Comparison of ENCODE assay signal across 21 cellular contexts in genomic region chr13:60001892-60002291, GRCh38.
DNase-seq lines count a peak whose midpoint lies in the region; ATAC-seq, FAIRE-seq and TF ChIP-seq lines count a peak whose summit lies in the region.
"Had no signal": no experiment of that assay in that cellular context is flagged by ENCODE, and none has a peak within 500 bp of the region (broad histone marks: within the 10 kb centered on the region; RNA-seq: fewer than 3 reads in every experiment).

No MANE protein-coding gene starts in this region.

- H3K4me1 ChIP-seq in HepG2 (ENCODE audit: insufficient read depth, low read length) (peaks cover 9% of the 10 kb centered on the region), right lobe of liver (no peaks in the 10 kb centered on the region), mammary epithelial cell (ENCODE audit: insufficient read depth, low read length) (peaks cover 18% of the 10 kb centered on the region), lower lobe of right lung (no peaks in the 10 kb centered on the region)

- dilution Hi-C loops in mammary epithelial cell (cut with HindIII; ENCODE audit: low sequenced_read_pairs): no loop called here

- POLR2A ChIA-PET in HepG2 (lab: Yijun Ruan, JAX): no interaction called here

- TF ChIP-seq RAD21 in HepG2 (CRISPR knock-in tag; IDR thresholded peaks at IDR 0.05): no peak

- H3K36me3 ChIP-seq in HepG2 (replicated peaks in 1 of 2; ENCODE audit: control insufficient read depth in 1 of 2, insufficient read depth in 2 of 2, low read length in 2 of 2): 0 out of 5 replicates have a peak, but pooled peaks cover 0 to 2% of the 10 kb centered on the region in 2 experiments
- H3K36me3 ChIP-seq in right lobe of liver: no peaks in the 10 kb centered on the region
- H3K36me3 ChIP-seq in mammary epithelial cell (ENCODE audit: insufficient read depth, low read length): no peaks in the 10 kb centered on the region
- H3K36me3 ChIP-seq in lower lobe of right lung: no peaks in the 10 kb centered on the region

- DNase-seq in HepG2 (ENCODE audit: low spot score) (no peak), right lobe of liver (no peak), mammary epithelial cell (peak; percentile 50), sciatic nerve (ENCODE audit: low spot score) (no peak), lower lobe of right lung (no peak)
- no peak for DNase-seq in activated CD4-positive, alpha-beta T cell treated with anti-CD3 and anti-CD28 coated beads, Interleukin-2, amount 50 U/mL, for 48 hours
- no peak for DNase-seq in stimulated activated CD4-positive, alpha-beta T cell treated with anti-CD3 and anti-CD28 coated beads, Interleukin-4, amount 100 ng/mL, for 4 hours
- DNase-seq: Calu3; CD8-positive, alpha-beta T cell; DMS53; EL; GOT3; MV-4-11; NCI-H1694 treated with DMSO at 0.1 percent for 48 hours; OCI-M1; Right ventricle myocardium superior had no signal

- no peak for FAIRE-seq in HepG2 (lab: Jason Lieb, UNC)
- FAIRE-seq: A204.1, GM12892, GM18507 had no signal

- H3K79me2 ChIP-seq in HepG2 (ENCODE audit: insufficient read depth, low read length) (no peaks in the 10 kb centered on the region), mammary epithelial cell (ENCODE audit: insufficient read depth, low read length) (no peaks in the 10 kb centered on the region)

- CTCF ChIA-PET in HepG2 (lab: Yijun Ruan, JAX; ENCODE audit: low intra/inter-chr PET ratio, low total read pairs) (no interaction called here), mammary epithelial cell (lab: Charles Lee; ENCODE audit: low non-redundant PET) (no interaction called here)

- in situ Hi-C loops in HepG2 (cut with HindIII; ENCODE audit: extremely low pct_ligation_motif_present, low pct_unique_long_range_greater_than_20kb): no loop called here
- in situ Hi-C loops in mammary epithelial cell (cut with MboI; ENCODE audit: low sequenced_read_pairs in 2 of 2): no loop called here

- intact Hi-C loops in HepG2 (cut with micrococcal nuclease; ENCODE audit: unreplicated experiment) (no loop called here), right lobe of liver (cut with DNase I) (no loop called here), mammary epithelial cell (cut with micrococcal nuclease) (loop anchor here (10.0 kb wide), 1 partner anchor 163 kb away; the partner anchor contains the start of gene DIAPH3), sciatic nerve (cut with DNase I) (no loop called here), lower lobe of right lung (cut with DNase I) (no loop called here)

- TF ChIP-seq EP300 in HepG2 (IDR thresholded peaks at IDR 0.05; ENCODE audit: low read depth in 2 of 2, low read length in 2 of 2) (no peak), HepG2 (CRISPR knock-in tag; IDR thresholded peaks at IDR 0.05; ENCODE audit: borderline replicate concordance) (no peak)

- TF ChIP-seq CTCF in HepG2 (CRISPR knock-in tag; IDR thresholded peaks at IDR 0.05) (no peak), right lobe of liver (IDR thresholded peaks at IDR 0.05) (no peak), mammary epithelial cell (conservative IDR thresholded peaks at IDR 0.05 in 1 of 2, IDR thresholded peaks at IDR 0.05 in 1 of 2; ENCODE audit: extremely low read depth in 1 of 2, insufficient read depth in 1 of 2, low read depth in 1 of 2, low read length in 2 of 2) (no peak), lower lobe of right lung (IDR thresholded peaks at IDR 0.05) (no peak)

- H3K27me3 ChIP-seq in HepG2 (ENCODE audit: control insufficient read depth in 1 of 2, insufficient read depth in 2 of 2, low read length in 2 of 2): no peaks in the 10 kb centered on the region
- no peaks in the 10 kb centered on the region for H3K27me3 ChIP-seq in right lobe of liver
- H3K27me3 ChIP-seq in mammary epithelial cell (ENCODE audit: insufficient read depth, low read length): no peaks in the 10 kb centered on the region
- H3K27me3 ChIP-seq in lower lobe of right lung (ENCODE audit: low read depth): no peaks in the 10 kb centered on the region
- H3K27me3 ChIP-seq: BLaER1 treated with 17β-estradiol and CSF1 and Interleukin-3, amounts not matched to agents 10 nM and 100 nM had no signal

- H4K20me1 ChIP-seq in HepG2 (ENCODE audit: insufficient read depth, low read length): no peaks in the 10 kb centered on the region
- H4K20me1 ChIP-seq in mammary epithelial cell (ENCODE audit: insufficient read depth, low read length): no peaks in the 10 kb centered on the region
- H4K20me1 ChIP-seq: BLaER1 treated with 17β-estradiol and CSF1 and Interleukin-3, amounts not matched to agents 10 nM and 100 nM had no signal

- 89% methylated on average over 2 of the region's 2 CpGs for WGBS in HepG2 (ENCODE audit: low lambda C conversion rate)
- 81% methylated on average over 2 of the region's 2 CpGs for WGBS in right lobe of liver (ENCODE audit: insufficient coverage, low coverage, low lambda C conversion rate, missing lambda C conversion rate)
- WGBS in mammary epithelial cell (ENCODE audit: low coverage, missing lambda C conversion rate): 57% methylated on average over 2 of the region's 2 CpGs

- H3K27ac ChIP-seq in HepG2 (ENCODE audit: extremely low read length, insufficient read depth, low read length): no peak overlapping the region
- no peak overlapping the region for H3K27ac ChIP-seq in right lobe of liver
- peak overlapping the region; percentile 17 for H3K27ac ChIP-seq in mammary epithelial cell (ENCODE audit: insufficient read depth, low read depth, low read length)
- H3K27ac ChIP-seq in lower lobe of right lung: no peak overlapping the region
- H3K27ac ChIP-seq: BLaER1 treated with 17β-estradiol and CSF1 and Interleukin-3, amounts not matched to agents 10 nM and 100 nM had no signal

- no peak for ATAC-seq in HepG2
- ATAC-seq in right lobe of liver: no peak
- ATAC-seq in esophagus mucosa: peak; percentile 74
- no peak for ATAC-seq in sciatic nerve
- ATAC-seq in lower lobe of right lung: no peak
- ATAC-seq: CD8-positive, alpha-beta T cell had no signal

- H3K9me3 ChIP-seq in HepG2 (ENCODE audit: low read length) (no peaks in the 10 kb centered on the region), right lobe of liver (no peaks in the 10 kb centered on the region), mammary epithelial cell (replicated peaks; ENCODE audit: insufficient read depth, low read length) (no peaks in the 10 kb centered on the region), lower lobe of right lung (no peaks in the 10 kb centered on the region)
- H3K9me3 ChIP-seq: BLaER1 treated with 17β-estradiol and CSF1 and Interleukin-3, amounts not matched to agents 10 nM and 100 nM had no signal

- H3K4me2 ChIP-seq in HepG2 (ENCODE audit: low read depth, low read length): no peak overlapping the region
- H3K4me2 ChIP-seq in mammary epithelial cell (ENCODE audit: insufficient read depth, low read depth, low read length): no peak overlapping the region

- no peak for TF ChIP-seq POLR2A in HepG2 (IDR thresholded peaks at IDR 0.05; ENCODE audit: insufficient read depth in 1 of 2, low read depth in 2 of 2, low read length in 2 of 2)
- no peak for TF ChIP-seq POLR2A in right lobe of liver (IDR thresholded peaks at IDR 0.05)

- BruUV-seq in HepG2 (replicated peaks; lab: Mats Ljungman, UMichigan) (no TSS peak), mammary epithelial cell (replicated peaks; lab: Mats Ljungman, UMichigan) (no TSS peak)

- H2AFZ ChIP-seq in HepG2 (ENCODE audit: low read length) (no peak overlapping the region), mammary epithelial cell (ENCODE audit: low read depth, low read length) (no peak overlapping the region)

- H3K4me3 ChIP-seq in HepG2 (replicated peaks in 1 of 3; ENCODE audit: insufficient read depth in 1 of 3, low read depth in 2 of 3, low read length in 3 of 3) (no peak overlapping the region), right lobe of liver (no peak overlapping the region), mammary epithelial cell (replicated peaks in 1 of 3; ENCODE audit: insufficient read depth in 1 of 3, low read depth in 2 of 3, low read length in 3 of 3) (no peak overlapping the region), lower lobe of right lung (no peak overlapping the region)
- H3K4me3 ChIP-seq: BLaER1 treated with 17β-estradiol and CSF1 and Interleukin-3, amounts not matched to agents 10 nM and 100 nM had no signal

- H3K9ac ChIP-seq in HepG2 (ENCODE audit: insufficient read depth, low read depth, low read length) (no peak overlapping the region), mammary epithelial cell (ENCODE audit: insufficient read depth, low read length) (no peak overlapping the region)
- H3K9ac ChIP-seq: BLaER1 treated with 17β-estradiol and CSF1 and Interleukin-3, amounts not matched to agents 10 nM and 100 nM had no signal

TF ChIP-seq in HepG2, 621 proteins besides CTCF, POLR2A, EP300 and RAD21:
- TF ChIP-seq NFE2 (CRISPR knock-in tag; IDR thresholded peaks at IDR 0.05): no peak
- TF ChIP-seq, protein P1, sequence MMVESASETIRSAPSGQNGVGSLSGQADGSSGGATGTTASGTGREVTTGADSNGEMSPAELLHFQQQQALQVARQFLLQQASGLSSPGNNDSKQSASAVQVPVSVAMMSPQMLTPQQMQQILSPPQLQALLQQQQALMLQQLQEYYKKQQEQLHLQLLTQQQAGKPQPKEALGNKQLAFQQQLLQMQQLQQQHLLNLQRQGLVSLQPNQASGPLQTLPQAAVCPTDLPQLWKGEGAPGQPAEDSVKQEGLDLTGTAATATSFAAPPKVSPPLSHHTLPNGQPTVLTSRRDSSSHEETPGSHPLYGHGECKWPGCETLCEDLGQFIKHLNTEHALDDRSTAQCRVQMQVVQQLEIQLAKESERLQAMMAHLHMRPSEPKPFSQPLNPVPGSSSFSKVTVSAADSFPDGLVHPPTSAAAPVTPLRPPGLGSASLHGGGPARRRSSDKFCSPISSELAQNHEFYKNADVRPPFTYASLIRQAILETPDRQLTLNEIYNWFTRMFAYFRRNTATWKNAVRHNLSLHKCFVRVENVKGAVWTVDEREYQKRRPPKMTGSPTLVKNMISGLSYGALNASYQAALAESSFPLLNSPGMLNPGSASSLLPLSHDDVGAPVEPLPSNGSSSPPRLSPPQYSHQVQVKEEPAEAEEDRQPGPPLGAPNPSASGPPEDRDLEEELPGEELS (CRISPR knock-in tag; IDR thresholded peaks at IDR 0.05): no peak
- TF ChIP-seq CEBPB (IDR thresholded peaks at IDR 0.05; ENCODE audit: borderline replicate concordance, low read depth, low read length): peak; percentile 70
- TF ChIP-seq CEBPG (CRISPR knock-in tag; IDR thresholded peaks at IDR 0.05): peak; percentile 32; the same call in 1 of the 2 replicates
TF ChIP-seq in HepG2: peak in this region for 2.
